Comparison of ENCODE assay signal across 2 cellular contexts in genomic region chr10:4717670-4718069, GRCh38.
TF ChIP-seq lines count a peak whose summit lies in the region.

No MANE protein-coding gene starts in this region.

TF ChIP-seq in IMR-90, 13 proteins besides CTCF, POLR2A, EP300 and RAD21:
- TF ChIP-seq MAFK (IDR thresholded peaks at IDR 0.05; ENCODE audit: low read depth, low read length) = no peak
- no peak for TF ChIP-seq USF2 (IDR thresholded peaks at IDR 0.05; ENCODE audit: low read depth, low read length)
- TF ChIP-seq CHD1 (IDR thresholded peaks at IDR 0.05; ENCODE audit: low read depth, low read length) = no peak
- TF ChIP-seq SMC3 (IDR thresholded peaks at IDR 0.05; ENCODE audit: low read depth, low read length) = no peak

TF ChIP-seq in WTC11, 78 proteins besides CTCF, POLR2A, EP300 and RAD21:
- TF ChIP-seq CBFB (CRISPR knock-in tag; IDR thresholded peaks at IDR 0.05; ENCODE audit: low read depth) (no peak), ZBTB21 (CRISPR knock-in tag; IDR thresholded peaks at IDR 0.05; ENCODE audit: borderline replicate concordance) (no peak), NFATC4 (CRISPR knock-in tag; IDR thresholded peaks at IDR 0.05) (no peak), ATF2 (CRISPR knock-in tag; IDR thresholded peaks at IDR 0.05; ENCODE audit: borderline replicate concordance, low read depth) (no peak), E2F5 (CRISPR knock-in tag; IDR thresholded peaks at IDR 0.05) (no peak), IRF2 (CRISPR knock-in tag; IDR thresholded peaks at IDR 0.05; ENCODE audit: borderline replicate concordance, low read depth) (no peak), JAZF1 (CRISPR knock-in tag; IDR thresholded peaks at IDR 0.05) (no peak), TCF7 (CRISPR knock-in tag; IDR thresholded peaks at IDR 0.05; ENCODE audit: low read depth) (no peak), NFYB (CRISPR knock-in tag; conservative IDR thresholded peaks at IDR 0.05; ENCODE audit: low read depth) (no peak), PREB (CRISPR knock-in tag; IDR thresholded peaks at IDR 0.05; ENCODE audit: borderline replicate concordance) (no peak), CREB1 (CRISPR knock-in tag; IDR thresholded peaks at IDR 0.05) (no peak), ATF6 (CRISPR knock-in tag; IDR thresholded peaks at IDR 0.05) (no peak), RORB (CRISPR knock-in tag; IDR thresholded peaks at IDR 0.05) (no peak), PRRX2 (CRISPR knock-in tag; IDR thresholded peaks at IDR 0.05) (no peak), STAT6 (CRISPR knock-in tag; conservative IDR thresholded peaks at IDR 0.05; ENCODE audit: low read depth) (no peak), ATF3 (CRISPR knock-in tag; conservative IDR thresholded peaks at IDR 0.05) (no peak), NR3C1 (CRISPR knock-in tag; conservative IDR thresholded peaks at IDR 0.05; ENCODE audit: low read depth) (no peak), HMGA2 (CRISPR knock-in tag; IDR thresholded peaks at IDR 0.05) (no peak)
